ENCODE assay signal across 2 cellular contexts in genomic region chr14:76430475-76430980, GRCh38.
TF ChIP-seq lines count a peak whose summit lies in the region.

No MANE protein-coding gene starts in this region.

TF ChIP-seq in HepG2, 621 proteins besides CTCF, POLR2A, EP300 and RAD21:
- TF ChIP-seq WIZ (CRISPR knock-in tag; IDR thresholded peaks at IDR 0.05) (no peak), HOXA7 (CRISPR knock-in tag; IDR thresholded peaks at IDR 0.05) (no peak), ZSCAN31 (CRISPR knock-in tag; IDR thresholded peaks at IDR 0.05; ENCODE audit: low read depth) (no peak), ISX (CRISPR knock-in tag; conservative IDR thresholded peaks at IDR 0.05) (no peak), ZBTB46 (CRISPR knock-in tag; IDR thresholded peaks at IDR 0.05; ENCODE audit: borderline replicate concordance) (no peak), ZNF629 (CRISPR knock-in tag; conservative IDR thresholded peaks at IDR 0.05) (peak; percentile 67; the same call in 1 of the 2 replicates)

TF ChIP-seq in K562, 482 proteins besides CTCF, POLR2A, EP300 and RAD21:
- TF ChIP-seq KDM1A (IDR thresholded peaks at IDR 0.05) (0 out of 4 replicates have a peak, but pooled peaks have one; percentile 26 to 36), BRCA1 (IDR thresholded peaks at IDR 0.05) (no peak), BRCA1 (CRISPR knock-in tag; IDR thresholded peaks at IDR 0.05) (no peak), ESRRA (IDR thresholded peaks at IDR 0.05; ENCODE audit: borderline replicate concordance, low read depth) (peak; percentile 84), RBM25 (IDR thresholded peaks at IDR 0.05; ENCODE audit: low read depth, low read length, severe bottlenecking) (peak; percentile 26)
TF ChIP-seq in K562: peak in this region for 3.
